Comparison of ENCODE assay signal across 1 cellular context in the genomic region with DNA sequence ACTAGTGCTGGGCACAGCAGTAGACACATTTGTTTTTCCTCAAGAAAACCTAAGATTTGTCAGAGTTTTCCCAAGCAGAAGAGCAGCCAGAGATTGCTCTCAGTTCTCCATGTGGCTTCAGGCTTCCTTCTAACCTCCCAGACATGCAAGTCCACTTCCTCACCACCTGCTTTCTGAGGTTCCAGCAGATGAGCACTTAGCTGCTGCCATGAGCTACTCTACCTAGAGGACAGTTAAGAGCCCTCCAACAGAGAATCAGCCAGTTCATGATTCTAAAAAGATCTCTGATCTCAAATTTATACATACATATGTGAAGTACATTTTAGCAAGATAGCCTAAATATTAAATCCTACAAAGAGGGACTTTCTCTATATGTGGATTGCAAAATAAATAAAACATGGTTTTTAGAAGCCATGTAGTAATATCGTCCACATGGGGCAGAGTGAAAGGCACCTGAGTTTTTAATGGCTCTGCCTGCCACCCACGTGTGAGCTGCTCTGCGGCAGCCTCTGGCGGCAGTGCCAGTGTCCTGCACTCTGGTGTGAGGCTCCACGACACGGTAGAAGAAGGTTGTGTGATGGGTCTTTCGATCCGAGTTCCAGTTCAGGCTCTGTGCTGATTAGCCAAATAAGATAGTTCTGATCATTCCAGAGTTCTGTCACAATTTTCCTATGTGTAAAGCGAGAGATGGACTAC.
TF ChIP-seq lines count a peak whose summit lies in the region.

No MANE protein-coding gene starts in this region.

TF ChIP-seq in HCT116, 20 proteins besides CTCF, POLR2A, EP300 and RAD21:
- TF ChIP-seq EGR1 (IDR thresholded peaks at IDR 0.05; ENCODE audit: low read depth), result peak; percentile 78
- peak; percentile 31; the same call in 1 of the 2 replicates for TF ChIP-seq POLR2AphosphoS5 (IDR thresholded peaks at IDR 0.05; ENCODE audit: low read depth, low read length)
- TF ChIP-seq SRF (IDR thresholded peaks at IDR 0.05; ENCODE audit: low read depth), result 0 out of 2 replicates have a peak, but pooled peaks have one; percentile 8
- peak; percentile 80 for TF ChIP-seq CBX3 (IDR thresholded peaks at IDR 0.05; ENCODE audit: low read depth)
- TF ChIP-seq SIN3A (IDR thresholded peaks at IDR 0.05; ENCODE audit: low read depth), result no peak
- no peak for TF ChIP-seq ZFX (IDR thresholded peaks at IDR 0.05)
- TF ChIP-seq, protein P1, sequence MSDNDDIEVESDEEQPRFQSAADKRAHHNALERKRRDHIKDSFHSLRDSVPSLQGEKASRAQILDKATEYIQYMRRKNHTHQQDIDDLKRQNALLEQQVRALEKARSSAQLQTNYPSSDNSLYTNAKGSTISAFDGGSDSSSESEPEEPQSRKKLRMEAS (IDR thresholded peaks at IDR 0.05), result peak; percentile 95
- TF ChIP-seq ATF3 (IDR thresholded peaks at IDR 0.05), result no peak
- peak; percentile 47 for TF ChIP-seq YY1 (IDR thresholded peaks at IDR 0.05; ENCODE audit: extremely low read depth, insufficient replicate concordance, low read depth, low read length)
